Comparison of ENCODE assay signal across 1 cellular context in the genomic region with DNA sequence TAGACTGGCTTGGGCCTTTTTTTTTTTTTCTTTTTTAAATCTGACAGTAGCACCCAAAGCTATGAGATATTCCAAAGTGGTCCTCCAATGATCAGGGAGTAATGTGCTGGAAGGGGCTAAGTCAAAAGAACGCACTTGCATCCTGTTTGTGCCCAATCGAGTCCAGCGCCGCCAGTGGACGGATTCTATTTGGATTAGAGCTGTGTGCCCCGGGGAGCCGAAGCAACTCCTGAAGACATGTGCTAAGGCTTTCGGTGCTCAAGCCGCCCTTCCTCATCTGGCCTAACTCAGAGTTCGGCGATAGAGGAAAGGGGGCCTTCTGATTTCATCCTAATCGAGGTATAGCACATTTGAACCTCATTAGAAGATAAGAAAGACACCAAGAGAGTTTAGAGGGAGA.
TF ChIP-seq lines count a peak whose summit lies in the region.

No MANE protein-coding gene starts in this region.

TF ChIP-seq in H1, 55 proteins besides CTCF, POLR2A, EP300 and RAD21 (continued from another document):
- TF ChIP-seq, protein P1, sequence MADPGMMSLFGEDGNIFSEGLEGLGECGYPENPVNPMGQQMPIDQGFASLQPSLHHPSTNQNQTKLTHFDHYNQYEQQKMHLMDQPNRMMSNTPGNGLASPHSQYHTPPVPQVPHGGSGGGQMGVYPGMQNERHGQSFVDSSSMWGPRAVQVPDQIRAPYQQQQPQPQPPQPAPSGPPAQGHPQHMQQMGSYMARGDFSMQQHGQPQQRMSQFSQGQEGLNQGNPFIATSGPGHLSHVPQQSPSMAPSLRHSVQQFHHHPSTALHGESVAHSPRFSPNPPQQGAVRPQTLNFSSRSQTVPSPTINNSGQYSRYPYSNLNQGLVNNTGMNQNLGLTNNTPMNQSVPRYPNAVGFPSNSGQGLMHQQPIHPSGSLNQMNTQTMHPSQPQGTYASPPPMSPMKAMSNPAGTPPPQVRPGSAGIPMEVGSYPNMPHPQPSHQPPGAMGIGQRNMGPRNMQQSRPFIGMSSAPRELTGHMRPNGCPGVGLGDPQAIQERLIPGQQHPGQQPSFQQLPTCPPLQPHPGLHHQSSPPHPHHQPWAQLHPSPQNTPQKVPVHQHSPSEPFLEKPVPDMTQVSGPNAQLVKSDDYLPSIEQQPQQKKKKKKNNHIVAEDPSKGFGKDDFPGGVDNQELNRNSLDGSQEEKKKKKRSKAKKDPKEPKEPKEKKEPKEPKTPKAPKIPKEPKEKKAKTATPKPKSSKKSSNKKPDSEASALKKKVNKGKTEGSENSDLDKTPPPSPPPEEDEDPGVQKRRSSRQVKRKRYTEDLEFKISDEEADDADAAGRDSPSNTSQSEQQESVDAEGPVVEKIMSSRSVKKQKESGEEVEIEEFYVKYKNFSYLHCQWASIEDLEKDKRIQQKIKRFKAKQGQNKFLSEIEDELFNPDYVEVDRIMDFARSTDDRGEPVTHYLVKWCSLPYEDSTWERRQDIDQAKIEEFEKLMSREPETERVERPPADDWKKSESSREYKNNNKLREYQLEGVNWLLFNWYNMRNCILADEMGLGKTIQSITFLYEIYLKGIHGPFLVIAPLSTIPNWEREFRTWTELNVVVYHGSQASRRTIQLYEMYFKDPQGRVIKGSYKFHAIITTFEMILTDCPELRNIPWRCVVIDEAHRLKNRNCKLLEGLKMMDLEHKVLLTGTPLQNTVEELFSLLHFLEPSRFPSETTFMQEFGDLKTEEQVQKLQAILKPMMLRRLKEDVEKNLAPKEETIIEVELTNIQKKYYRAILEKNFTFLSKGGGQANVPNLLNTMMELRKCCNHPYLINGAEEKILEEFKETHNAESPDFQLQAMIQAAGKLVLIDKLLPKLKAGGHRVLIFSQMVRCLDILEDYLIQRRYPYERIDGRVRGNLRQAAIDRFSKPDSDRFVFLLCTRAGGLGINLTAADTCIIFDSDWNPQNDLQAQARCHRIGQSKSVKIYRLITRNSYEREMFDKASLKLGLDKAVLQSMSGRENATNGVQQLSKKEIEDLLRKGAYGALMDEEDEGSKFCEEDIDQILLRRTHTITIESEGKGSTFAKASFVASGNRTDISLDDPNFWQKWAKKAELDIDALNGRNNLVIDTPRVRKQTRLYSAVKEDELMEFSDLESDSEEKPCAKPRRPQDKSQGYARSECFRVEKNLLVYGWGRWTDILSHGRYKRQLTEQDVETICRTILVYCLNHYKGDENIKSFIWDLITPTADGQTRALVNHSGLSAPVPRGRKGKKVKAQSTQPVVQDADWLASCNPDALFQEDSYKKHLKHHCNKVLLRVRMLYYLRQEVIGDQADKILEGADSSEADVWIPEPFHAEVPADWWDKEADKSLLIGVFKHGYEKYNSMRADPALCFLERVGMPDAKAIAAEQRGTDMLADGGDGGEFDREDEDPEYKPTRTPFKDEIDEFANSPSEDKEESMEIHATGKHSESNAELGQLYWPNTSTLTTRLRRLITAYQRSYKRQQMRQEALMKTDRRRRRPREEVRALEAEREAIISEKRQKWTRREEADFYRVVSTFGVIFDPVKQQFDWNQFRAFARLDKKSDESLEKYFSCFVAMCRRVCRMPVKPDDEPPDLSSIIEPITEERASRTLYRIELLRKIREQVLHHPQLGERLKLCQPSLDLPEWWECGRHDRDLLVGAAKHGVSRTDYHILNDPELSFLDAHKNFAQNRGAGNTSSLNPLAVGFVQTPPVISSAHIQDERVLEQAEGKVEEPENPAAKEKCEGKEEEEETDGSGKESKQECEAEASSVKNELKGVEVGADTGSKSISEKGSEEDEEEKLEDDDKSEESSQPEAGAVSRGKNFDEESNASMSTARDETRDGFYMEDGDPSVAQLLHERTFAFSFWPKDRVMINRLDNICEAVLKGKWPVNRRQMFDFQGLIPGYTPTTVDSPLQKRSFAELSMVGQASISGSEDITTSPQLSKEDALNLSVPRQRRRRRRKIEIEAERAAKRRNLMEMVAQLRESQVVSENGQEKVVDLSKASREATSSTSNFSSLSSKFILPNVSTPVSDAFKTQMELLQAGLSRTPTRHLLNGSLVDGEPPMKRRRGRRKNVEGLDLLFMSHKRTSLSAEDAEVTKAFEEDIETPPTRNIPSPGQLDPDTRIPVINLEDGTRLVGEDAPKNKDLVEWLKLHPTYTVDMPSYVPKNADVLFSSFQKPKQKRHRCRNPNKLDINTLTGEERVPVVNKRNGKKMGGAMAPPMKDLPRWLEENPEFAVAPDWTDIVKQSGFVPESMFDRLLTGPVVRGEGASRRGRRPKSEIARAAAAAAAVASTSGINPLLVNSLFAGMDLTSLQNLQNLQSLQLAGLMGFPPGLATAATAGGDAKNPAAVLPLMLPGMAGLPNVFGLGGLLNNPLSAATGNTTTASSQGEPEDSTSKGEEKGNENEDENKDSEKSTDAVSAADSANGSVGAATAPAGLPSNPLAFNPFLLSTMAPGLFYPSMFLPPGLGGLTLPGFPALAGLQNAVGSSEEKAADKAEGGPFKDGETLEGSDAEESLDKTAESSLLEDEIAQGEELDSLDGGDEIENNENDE (IDR thresholded peaks at IDR 0.05; ENCODE audit: insufficient replicate concordance, low read length) = no peak
- no peak for TF ChIP-seq SP2 (IDR thresholded peaks at IDR 0.05; ENCODE audit: low read length)
- TF ChIP-seq CHD2 (IDR thresholded peaks at IDR 0.05; ENCODE audit: low read length) = no peak
- no peak for TF ChIP-seq CBX8 (IDR thresholded peaks at IDR 0.05; ENCODE audit: borderline replicate concordance, low read depth, low read length)
- TF ChIP-seq CTBP2 (IDR thresholded peaks at IDR 0.05; ENCODE audit: borderline replicate concordance, insufficient read depth, insufficient read length, low read length) = no peak
- no peak for TF ChIP-seq PHF8 (conservative IDR thresholded peaks at IDR 0.05; ENCODE audit: low read depth, low read length)
- TF ChIP-seq RNF2 (IDR thresholded peaks at IDR 0.05; ENCODE audit: borderline replicate concordance, low read depth, low read length, missing control alignments, poor library complexity, severe bottlenecking) = no peak
- no peak for TF ChIP-seq YY1 (IDR thresholded peaks at IDR 0.05; ENCODE audit: low read depth, low read length)
- TF ChIP-seq SP4 (IDR thresholded peaks at IDR 0.05; ENCODE audit: low read length) = no peak
- TF ChIP-seq MAFK (IDR thresholded peaks at IDR 0.05; ENCODE audit: low read depth, low read length) = no peak
